Comparison of ENCODE assay signal across 8 cellular contexts in genomic region chr5:88683506-88684135, GRCh38.
DNase-seq lines count a peak whose midpoint lies in the region; ATAC-seq, FAIRE-seq and TF ChIP-seq lines count a peak whose summit lies in the region.

No MANE protein-coding gene starts in this region.

- WGBS in A549 (ENCODE audit: missing lambda C conversion rate): 2% methylated on average over 31 of the region's 31 CpGs

- DNase-seq in A549 (ENCODE audit: low read depth in 1 of 2, low spot score in 1 of 2) (peak; percentile 47 to 48), RWPE2 (ENCODE audit: low spot score) (no peak), left kidney (ENCODE audit: low read depth, low spot score) (peak; percentile 70), mucosa of gallbladder (ENCODE audit: low spot score) (no peak), HuH-7.5 (ENCODE audit: low spot score) (no peak)
- no peak for DNase-seq in stimulated activated CD4-positive, alpha-beta T cell treated with anti-CD3 and anti-CD28 coated beads, Interleukin-12 subunit alpha, Interleukin-12 subunit beta, amount 100 ng/mL, for 4 hours

- H3K4me1 ChIP-seq in A549 (peaks cover 7% of the 10 kb centered on the region; the same call in 1 of the 3 replicates), RWPE2 (ENCODE audit: insufficient read depth, poor library complexity, severe bottlenecking) (no peaks in the 10 kb centered on the region)

- no peak for TF ChIP-seq RAD21 in A549 (conservative IDR thresholded peaks at IDR 0.05 in 1 of 2, IDR thresholded peaks at IDR 0.05 in 1 of 2)

- no peak for TF ChIP-seq EP300 in A549 (IDR thresholded peaks at IDR 0.05)

- CTCF ChIA-PET in A549 (lab: Yijun Ruan, JAX): interaction anchor here (1.6 to 2.8 kb wide), 3 partner anchors 9 to 903 kb away, joined by 4 to 19 read pairs (median 5); no protein-coding TSS in a partner anchor

- H3K9me3 ChIP-seq in A549 (no peaks in the 10 kb centered on the region), RWPE2 (ENCODE audit: severe bottlenecking) (no peaks in the 10 kb centered on the region)

- peak overlapping the region; percentile 66 for H3K4me2 ChIP-seq in A549

- POLR2A ChIA-PET in A549 (lab: Yijun Ruan, JAX): no interaction called here

- no peak for FAIRE-seq in A549 (lab: Jason Lieb, UNC)

- TF ChIP-seq POLR2A in A549 (IDR thresholded peaks at IDR 0.05; ENCODE audit: low read length): no peak

- H3K27me3 ChIP-seq in RWPE2 (ENCODE audit: insufficient read depth, poor library complexity, severe bottlenecking): peaks cover 100% of the 10 kb centered on the region

- H3K27ac ChIP-seq in A549 (no peak overlapping the region), RWPE2 (ENCODE audit: poor library complexity, severe bottlenecking) (no peak overlapping the region)

- no peaks in the 10 kb centered on the region for H3K36me3 ChIP-seq in RWPE2 (ENCODE audit: low read depth)

- no peak for TF ChIP-seq CTCF in A549 (IDR thresholded peaks at IDR 0.05)
- TF ChIP-seq CTCF in RWPE2 (IDR thresholded peaks at IDR 0.05; ENCODE audit: poor library complexity, severe bottlenecking): no peak

- ATAC-seq in A549 (peak; percentile 73 to 81), GM18861 (IDR thresholded peaks at IDR 0.05; ENCODE audit: unreplicated experiment) (peak; percentile 56), HG03520 (IDR thresholded peaks at IDR 0.05; ENCODE audit: unreplicated experiment) (peak; percentile 47), RWPE2 (ENCODE audit: low read depth) (peak; percentile 9; the same call in 1 of the 3 replicates)

- H3K4me3 ChIP-seq in A549: peak overlapping the region; percentile 26; the same call in 1 of the 3 replicates
- H3K4me3 ChIP-seq in RWPE2 (ENCODE audit: severe bottlenecking): no peak overlapping the region

TF ChIP-seq in A549, 52 proteins besides CTCF, POLR2A, EP300 and RAD21:
- TF ChIP-seq CBX8 (IDR thresholded peaks at IDR 0.05) (peak; percentile 88), SMC3 (IDR thresholded peaks at IDR 0.05) (no peak), NR3C1 (IDR thresholded peaks at IDR 0.05) (no peak), ZFP36 (IDR thresholded peaks at IDR 0.05; ENCODE audit: borderline replicate concordance, partially characterized antibody) (peak; percentile 20), MAZ (IDR thresholded peaks at IDR 0.05; ENCODE audit: borderline replicate concordance, low read depth, low read length) (no peak)
- TF ChIP-seq, protein P1, sequence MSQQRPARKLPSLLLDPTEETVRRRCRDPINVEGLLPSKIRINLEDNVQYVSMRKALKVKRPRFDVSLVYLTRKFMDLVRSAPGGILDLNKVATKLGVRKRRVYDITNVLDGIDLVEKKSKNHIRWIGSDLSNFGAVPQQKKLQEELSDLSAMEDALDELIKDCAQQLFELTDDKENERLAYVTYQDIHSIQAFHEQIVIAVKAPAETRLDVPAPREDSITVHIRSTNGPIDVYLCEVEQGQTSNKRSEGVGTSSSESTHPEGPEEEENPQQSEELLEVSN (IDR thresholded peaks at IDR 0.05; ENCODE audit: borderline replicate concordance, low read depth): no peak

Comparison
In these comparisons a context has a peak if more than half of its experiments do, and no peak if none do; other contexts are left out.
1. ATAC-seq: peak in every context shown above with its lines; median percentile 77 in A549; 56 in GM18861; 47 in HG03520; 9 in RWPE2.
2. DNase-seq: peak in A549 (2 of 2) and left kidney (single experiment); none in RWPE2 (single experiment), stimulated activated CD4-positive, alpha-beta T cell treated with anti-CD3 and anti-CD28 coated beads, Interleukin-12 subunit alpha, Interleukin-12 subunit beta, amount 100 ng/mL, for 4 hours (single experiment), mucosa of gallbladder (single experiment) and HuH-7.5 (single experiment).